17 cellular contexts compared by ENCODE assay signal in genomic region chr11:30741039-30741550, GRCh38.
DNase-seq lines count a peak whose midpoint lies in the region; ATAC-seq lines count a peak whose summit lies in the region.
"Had no signal": no experiment of that assay in that cellular context is flagged by ENCODE, and none has a peak within 500 bp of the region (broad histone marks: within the 10 kb centered on the region; RNA-seq: fewer than 3 reads in every experiment).

No MANE protein-coding gene starts in this region.

- no peak overlapping the region for H4K91ac ChIP-seq in mesenchymal stem cell (ENCODE audit: low read length)

- no peak overlapping the region for H3K23ac ChIP-seq in mesenchymal stem cell (ENCODE audit: low read length in 2 of 2)

- H2AFZ ChIP-seq in mesenchymal stem cell (ENCODE audit: low read depth, low read length), result no peak overlapping the region

- no peaks in the 10 kb centered on the region for H3K79me1 ChIP-seq in mesenchymal stem cell (replicated peaks; ENCODE audit: low read length, poor library complexity, severe bottlenecking)

- no peak overlapping the region for H3K18ac ChIP-seq in mesenchymal stem cell (ENCODE audit: low read depth in 1 of 2, low read length in 2 of 2)

- H2BK5ac ChIP-seq in mesenchymal stem cell (ENCODE audit: low read depth, low read length, poor library complexity, severe bottlenecking), result no peak overlapping the region

- H3K27ac ChIP-seq in right cardiac atrium (ENCODE audit: low read length), result no peak overlapping the region
- no peak overlapping the region for H3K27ac ChIP-seq in mesenchymal stem cell (ENCODE audit: low read length, poor library complexity, severe bottlenecking)
- H3K27ac ChIP-seq: gastroesophageal sphincter, skin epidermis, thoracic aorta had no signal

- H3K27me3 ChIP-seq in right cardiac atrium (ENCODE audit: control insufficient read depth, insufficient read depth) (no peaks in the 10 kb centered on the region), mesenchymal stem cell (ENCODE audit: control insufficient read depth in 1 of 2, insufficient read depth in 1 of 2, low read length in 2 of 2) (no peaks in the 10 kb centered on the region)
- H3K27me3 ChIP-seq: gastroesophageal sphincter had no signal

- H3K4me2 ChIP-seq in mesenchymal stem cell (ENCODE audit: low read length, poor library complexity, severe bottlenecking), result no peak overlapping the region

- no peak overlapping the region for H3K4me3 ChIP-seq in right cardiac atrium (ENCODE audit: low read length)
- no peak overlapping the region for H3K4me3 ChIP-seq in mesenchymal stem cell (ENCODE audit: insufficient read depth in 1 of 2, low read depth in 1 of 2, low read length in 2 of 2)
- H3K4me3 ChIP-seq: gastroesophageal sphincter, skin epidermis, thoracic aorta had no signal

- H4K8ac ChIP-seq in mesenchymal stem cell (ENCODE audit: low read length), result no peak overlapping the region

- no peak overlapping the region for H3K14ac ChIP-seq in mesenchymal stem cell (ENCODE audit: low read length in 2 of 2)

- no peak overlapping the region for H2AK5ac ChIP-seq in mesenchymal stem cell (ENCODE audit: low read length, severe bottlenecking)

- 83% methylated on average over 10 of the region's 10 CpGs for WGBS in right cardiac atrium
- 82% methylated on average over 9 of the region's 10 CpGs for WGBS in mesenchymal stem cell

- H3K9ac ChIP-seq in mesenchymal stem cell (ENCODE audit: low read length), result no peak overlapping the region

- H3K4me1 ChIP-seq in right cardiac atrium (ENCODE audit: control insufficient read depth, insufficient read depth, low read length) (no peaks in the 10 kb centered on the region), mesenchymal stem cell (ENCODE audit: control insufficient read depth, insufficient read depth, low read depth, low read length) (no peaks in the 10 kb centered on the region)
- H3K4me1 ChIP-seq: gastroesophageal sphincter had no signal

- peak; percentile 31 for ATAC-seq in Right ventricle myocardium superior (ENCODE audit: poor library complexity)
- ATAC-seq in right cardiac atrium, result no peak
- ATAC-seq in GM18511 (IDR thresholded peaks at IDR 0.05; ENCODE audit: unreplicated experiment), result no peak
- no peak for ATAC-seq in GM18907 (IDR thresholded peaks at IDR 0.05; ENCODE audit: unreplicated experiment)
- ATAC-seq: gastroesophageal sphincter; naive thymus-derived CD8-positive, alpha-beta T cell had no signal

- H3K36me3 ChIP-seq in mesenchymal stem cell (ENCODE audit: control insufficient read depth in 1 of 2, insufficient read depth in 2 of 2, low read depth in 1 of 2, low read length in 2 of 2), result no peaks in the 10 kb centered on the region
- H3K36me3 ChIP-seq: gastroesophageal sphincter, thoracic aorta had no signal

- H3K9me3 ChIP-seq in right cardiac atrium (ENCODE audit: control insufficient read depth, low read length) (no peaks in the 10 kb centered on the region), mesenchymal stem cell (ENCODE audit: control insufficient read depth, low read length) (no peaks in the 10 kb centered on the region)
- H3K9me3 ChIP-seq: gastroesophageal sphincter, thoracic aorta had no signal

- no peak overlapping the region for H2BK12ac ChIP-seq in mesenchymal stem cell (ENCODE audit: low read length in 2 of 2)

- H2BK15ac ChIP-seq in mesenchymal stem cell (ENCODE audit: low read depth, poor library complexity, severe bottlenecking), result no peak overlapping the region

- DNase-seq in Right ventricle myocardium superior, result no peak
- no peak for DNase-seq in right cardiac atrium
- peak; percentile 54 for DNase-seq in T1000 (lab: John Stamatoyannopoulos, UW)
- peak; percentile 72 for DNase-seq in mesenchymal stem cell
- DNase-seq in EL, result no peak
- no peak for DNase-seq in stimulated activated CD4-positive, alpha-beta T cell treated with anti-CD3 and anti-CD28 coated beads, Interleukin-2, amount 100 ng/mL, for 24 hours
- DNase-seq: activated CD4-positive, alpha-beta T cell treated with anti-CD3 and anti-CD28 coated beads for 4 hours; activated T-cell treated with anti-CD3 and anti-CD28 coated beads, Interleukin-2, amount 50 U/mL, for 24 hours; dermis blood vessel endothelial cell; DND-41; naive thymus-derived CD8-positive, alpha-beta T cell; NCI-H1092 treated with DMSO at 0.1 percent for 48 hours had no signal

- H2BK120ac ChIP-seq in mesenchymal stem cell (ENCODE audit: low read depth, low read length), result no peak overlapping the region

- intact Hi-C loops in Right ventricle myocardium superior (cut with DNase I), result no loop called here
- intact Hi-C loops in right cardiac atrium (cut with DNase I), result no loop called here

- no peak overlapping the region for H3K4ac ChIP-seq in mesenchymal stem cell (ENCODE audit: low read depth in 1 of 2, low read length in 2 of 2)

Comparison
In these comparisons a context has a peak if more than half of its experiments do, and no peak if none do; other contexts are left out.
1. DNase-seq: peak in T1000 (single experiment) and mesenchymal stem cell (single experiment); none in Right ventricle myocardium superior (single experiment), right cardiac atrium (0 of 3), EL (single experiment) and stimulated activated CD4-positive, alpha-beta T cell treated with anti-CD3 and anti-CD28 coated beads, Interleukin-2, amount 100 ng/mL, for 24 hours (0 of 2).